12 cellular contexts compared by ENCODE assay signal in genomic region chr1:31482478-31483011, GRCh38.
DNase-seq lines count a peak whose midpoint lies in the region; ATAC-seq and TF ChIP-seq lines count a peak whose summit lies in the region.
"Had no signal": no experiment of that assay in that cellular context is flagged by ENCODE, and none has a peak within 500 bp of the region (broad histone marks: within the 10 kb centered on the region; RNA-seq: fewer than 3 reads in every experiment).

No MANE protein-coding gene starts in this region.

- H3K27ac ChIP-seq in HL-60 (replicated peaks) (peak overlapping the region; percentile 88), esophagus muscularis mucosa (replicated peaks in 1 of 4) (peak overlapping the region; percentile 26 to 60 (median 60)), stomach (peak overlapping the region in 4 of 5 donors; percentile 11 to 79 (median 44))
- H3K27ac ChIP-seq: neural progenitor cell had no signal

- H3K27me3 Mint-ChIP-seq in activated T-helper 17 cell treated with anti-CD3 and anti-CD28 coated beads, Interleukin-2, amount 50 U/mL, for 72 hours = peaks cover 3% of the 10 kb centered on the region
- no peaks in the 10 kb centered on the region for H3K27me3 Mint-ChIP-seq in stimulated activated naive CD8-positive, alpha-beta T cell treated with anti-CD3 and anti-CD28 coated beads, Interleukin-15, amount 100 ng/mL, for 72 hours

- peak; percentile 28 for ATAC-seq in GM19043 (IDR thresholded peaks at IDR 0.05; ENCODE audit: low read depth, unreplicated experiment)
- ATAC-seq in activated T-helper 17 cell treated with anti-CD3 and anti-CD28 coated beads, Interleukin-2, amount 50 U/mL, for 72 hours (replicated peaks) = no peak
- no peak for ATAC-seq in stimulated activated naive CD8-positive, alpha-beta T cell treated with anti-CD3 and anti-CD28 coated beads, Interleukin-15, amount 100 ng/mL, for 72 hours
- ATAC-seq: PC-3 had no signal

- TF ChIP-seq EP300 in esophagus muscularis mucosa (IDR thresholded peaks at IDR 0.05) (no peak), stomach (IDR thresholded peaks at IDR 0.05) (no peak)

- DNase-seq in HL-60 (ENCODE audit: low read depth in 1 of 2, low spot score in 1 of 2) = peak in 1 of 2 experiments; percentile 47
- no peak for DNase-seq in esophagus muscularis mucosa (ENCODE audit: extremely low spot score)
- DNase-seq in stomach = no peak
- no peak for DNase-seq in NCI-H1694 treated with DMSO at 0.1 percent for 48 hours (lab: John Stamatoyannopoulos, UW)
- DNase-seq in stimulated activated naive CD8-positive, alpha-beta T cell treated with anti-CD3 and anti-CD28 coated beads, Interleukin-15, amount 100 ng/mL, for 72 hours = no peak
- DNase-seq: activated CD4-positive, CD25-positive, alpha-beta regulatory T cell treated with anti-CD3 and anti-CD28 coated beads, Interleukin-2, amount 50 U/mL, for 72 hours; activated gamma-delta T cell treated with Interleukin-2 at 50 U/mL for 16 hours; DMS79 treated with DMSO at 0.1 percent for 48 hours; PC-3 had no signal

- H3K4me1 Mint-ChIP-seq in activated T-helper 17 cell treated with anti-CD3 and anti-CD28 coated beads, Interleukin-2, amount 50 U/mL, for 72 hours = peaks cover 5% of the 10 kb centered on the region
- H3K4me1 Mint-ChIP-seq in stimulated activated naive CD8-positive, alpha-beta T cell treated with anti-CD3 and anti-CD28 coated beads, Interleukin-15, amount 100 ng/mL, for 72 hours = peaks cover 7% of the 10 kb centered on the region
- H3K4me1 Mint-ChIP-seq: neural progenitor cell had no signal

- H3K36me3 ChIP-seq in esophagus muscularis mucosa (no peaks in the 10 kb centered on the region), stomach (no peaks in the 10 kb centered on the region)
- H3K36me3 ChIP-seq: neural progenitor cell had no signal

- TF ChIP-seq CTCF in HL-60 (IDR thresholded peaks at IDR 0.05; ENCODE audit: insufficient read depth, low read length) (no peak), esophagus muscularis mucosa (IDR thresholded peaks at IDR 0.05) (no peak), stomach (IDR thresholded peaks at IDR 0.05) (no peak)

- TF ChIP-seq POLR2A in esophagus muscularis mucosa (IDR thresholded peaks at IDR 0.05; ENCODE audit: low read depth) (no peak), stomach (IDR thresholded peaks at IDR 0.05) (no peak)

- H3K4me3 ChIP-seq in HL-60 (replicated peaks; ENCODE audit: insufficient read depth, low read length) (no peak overlapping the region), esophagus muscularis mucosa (no peak overlapping the region), stomach (no peak overlapping the region)
- H3K4me3 ChIP-seq: neural progenitor cell had no signal

- H3K4me1 ChIP-seq in esophagus muscularis mucosa (no peaks in the 10 kb centered on the region), stomach (no peaks in the 10 kb centered on the region)

- no peak overlapping the region for H3K27ac Mint-ChIP-seq in activated T-helper 17 cell treated with anti-CD3 and anti-CD28 coated beads, Interleukin-2, amount 50 U/mL, for 72 hours
- no peak overlapping the region for H3K27ac Mint-ChIP-seq in stimulated activated naive CD8-positive, alpha-beta T cell treated with anti-CD3 and anti-CD28 coated beads, Interleukin-15, amount 100 ng/mL, for 72 hours
- H3K27ac Mint-ChIP-seq: neural progenitor cell had no signal

- H3K27me3 ChIP-seq in HL-60 (ENCODE audit: insufficient read depth, poor library complexity, severe bottlenecking) = no peaks in the 10 kb centered on the region
- H3K27me3 ChIP-seq in esophagus muscularis mucosa = peaks cover 0 to 10% (median 0%) of the 10 kb centered on the region in 4 donors
- no peaks in the 10 kb centered on the region for H3K27me3 ChIP-seq in stomach
- H3K27me3 ChIP-seq: neural progenitor cell had no signal

- intact Hi-C loops in esophagus muscularis mucosa (cut with DNase I) (no loop called here), stomach (cut with DNase I; ENCODE audit: low total_unique reads) (no loop called here)

- H3K4me3 Mint-ChIP-seq in activated T-helper 17 cell treated with anti-CD3 and anti-CD28 coated beads, Interleukin-2, amount 50 U/mL, for 72 hours = no peak overlapping the region
- no peak overlapping the region for H3K4me3 Mint-ChIP-seq in stimulated activated naive CD8-positive, alpha-beta T cell treated with anti-CD3 and anti-CD28 coated beads, Interleukin-15, amount 100 ng/mL, for 72 hours
- H3K4me3 Mint-ChIP-seq: neural progenitor cell had no signal

- peaks cover 5% of the 10 kb centered on the region for H3K9me3 Mint-ChIP-seq in activated T-helper 17 cell treated with anti-CD3 and anti-CD28 coated beads, Interleukin-2, amount 50 U/mL, for 72 hours
- H3K9me3 Mint-ChIP-seq in stimulated activated naive CD8-positive, alpha-beta T cell treated with anti-CD3 and anti-CD28 coated beads, Interleukin-15, amount 100 ng/mL, for 72 hours = peaks cover 0 to 4% of the 10 kb centered on the region in 2 donors

- H3K9me3 ChIP-seq in esophagus muscularis mucosa = no peaks in the 10 kb centered on the region
- H3K9me3 ChIP-seq in stomach = peaks cover 0 to 14% (median 0%) of the 10 kb centered on the region in 4 donors

- WGBS in esophagus muscularis mucosa = 66% methylated on average over 6 of the region's 6 CpGs
- WGBS in stomach, 5 donors = 71 to 82% (median 74%) methylated on average over 5 to 6 of the region's 6 CpGs

- peaks cover 6% of the 10 kb centered on the region for H3K36me3 Mint-ChIP-seq in activated T-helper 17 cell treated with anti-CD3 and anti-CD28 coated beads, Interleukin-2, amount 50 U/mL, for 72 hours (ENCODE audit: low read depth)
